Comparison of ENCODE assay signal across 19 cellular contexts in genomic region chr15:29669823-29670222, GRCh38.
DNase-seq lines count a peak whose midpoint lies in the region; ATAC-seq and TF ChIP-seq lines count a peak whose summit lies in the region.
"Had no signal": no experiment of that assay in that cellular context is flagged by ENCODE, and none has a peak within 500 bp of the region (broad histone marks: within the 10 kb centered on the region; RNA-seq: fewer than 3 reads in every experiment).

No MANE protein-coding gene starts in this region.

- no peak overlapping the region for H3K4me3 Mint-ChIP-seq in CD4-positive, alpha-beta T cell
- H3K4me3 Mint-ChIP-seq: activated CD4-positive, alpha-beta memory T cell treated with anti-CD3 and anti-CD28 coated beads, Interleukin-2, amount 10 ng/mL, durations not matched to agents 7 days and 5 days; activated T-helper 1 cell treated with anti-CD3 and anti-CD28 coated beads, Interleukin-12 subunit alpha, Interleukin-12 subunit beta, Interleukin-2, Interleukin-4 antibody, amounts not matched to agents 30 ng/mL and 10 ng/mL and 1 ng/mL, durations not matched to agents 14 hours and 24 hours and 36 hours had no signal

- no peaks in the 10 kb centered on the region for H3K9me3 ChIP-seq in osteoblast (ENCODE audit: low read depth, low read length)
- no peaks in the 10 kb centered on the region for H3K9me3 ChIP-seq in CD4-positive, alpha-beta T cell (ENCODE audit: control insufficient read depth, low read length)
- H3K9me3 ChIP-seq: BE2C, sigmoid colon, transverse colon had no signal

- H3K27ac ChIP-seq in epithelial cell of prostate, result peak overlapping the region; percentile 29
- H3K27ac ChIP-seq in osteoblast (ENCODE audit: low read depth, low read length), result peak overlapping the region; percentile 96
- H3K27ac ChIP-seq in CD4-positive, alpha-beta T cell (ENCODE audit: low read depth, low read length), result no peak overlapping the region
- H3K27ac ChIP-seq: KMS-11, sigmoid colon had no signal

- H3K27me3 Mint-ChIP-seq in CD4-positive, alpha-beta T cell, result peaks cover 61% of the 10 kb centered on the region

- no peak overlapping the region for H3K4me3 ChIP-seq in osteoblast (ENCODE audit: insufficient read depth, low read length)
- H3K4me3 ChIP-seq: lung, sigmoid colon, transverse colon had no signal

- POLR2A ChIA-PET in CD4-positive, alpha-beta T cell (lab: Charles Lee), result no interaction called here

- CTCF ChIA-PET in CD4-positive, alpha-beta T cell (lab: Charles Lee), result no interaction called here

- peak overlapping the region; percentile 77 for H3K4me2 ChIP-seq in osteoblast (ENCODE audit: insufficient read depth, low read length)
- H3K4me2 ChIP-seq: KMS-11 had no signal

- H3K4me1 ChIP-seq in osteoblast (ENCODE audit: insufficient read depth, low read length), result peaks cover 28% of the 10 kb centered on the region
- H3K4me1 ChIP-seq: BE2C had no signal

- H4K20me1 ChIP-seq in osteoblast (ENCODE audit: insufficient read depth, low read length), result no peaks in the 10 kb centered on the region

- intact Hi-C loops in CD4-positive, alpha-beta T cell (cut with DNase I, micrococcal nuclease), result no loop called here

- no peak overlapping the region for H3K27ac Mint-ChIP-seq in CD4-positive, alpha-beta T cell
- H3K27ac Mint-ChIP-seq: activated CD4-positive, alpha-beta memory T cell treated with anti-CD3 and anti-CD28 coated beads, Interleukin-2, amount 10 ng/mL, durations not matched to agents 7 days and 5 days; activated T-helper 1 cell treated with anti-CD3 and anti-CD28 coated beads, Interleukin-12 subunit alpha, Interleukin-12 subunit beta, Interleukin-2, Interleukin-4 antibody, amounts not matched to agents 30 ng/mL and 10 ng/mL and 1 ng/mL, durations not matched to agents 14 hours and 24 hours and 36 hours had no signal

- peaks cover 8% of the 10 kb centered on the region for H3K27me3 ChIP-seq in osteoblast (ENCODE audit: insufficient read depth, low read length)
- H3K27me3 ChIP-seq in CD4-positive, alpha-beta T cell (ENCODE audit: control insufficient read depth, insufficient read depth, low read length), result peaks cover 16% of the 10 kb centered on the region
- H3K27me3 ChIP-seq: BE2C had no signal

- H3K36me3 ChIP-seq in osteoblast (ENCODE audit: insufficient read depth, low read length), result no peaks in the 10 kb centered on the region
- H3K36me3 ChIP-seq: BE2C, sigmoid colon, transverse colon had no signal

- no peak for TF ChIP-seq CTCF in osteoblast (IDR thresholded peaks at IDR 0.05; ENCODE audit: extremely low read depth, low read depth, low read length)
- TF ChIP-seq CTCF in CD4-positive, alpha-beta T cell (IDR thresholded peaks at IDR 0.05), result no peak

- H3K9me3 Mint-ChIP-seq in CD4-positive, alpha-beta T cell, result no peaks in the 10 kb centered on the region
- H3K9me3 Mint-ChIP-seq: activated CD4-positive, alpha-beta memory T cell treated with anti-CD3 and anti-CD28 coated beads, Interleukin-2, amount 10 ng/mL, durations not matched to agents 7 days and 5 days; activated T-helper 1 cell treated with anti-CD3 and anti-CD28 coated beads, Interleukin-12 subunit alpha, Interleukin-12 subunit beta, Interleukin-2, Interleukin-4 antibody, amounts not matched to agents 30 ng/mL and 10 ng/mL and 1 ng/mL, durations not matched to agents 14 hours and 24 hours and 36 hours had no signal

- ATAC-seq in CD4-positive, alpha-beta T cell (ENCODE audit: poor library complexity), result no peak

- H2AFZ ChIP-seq in osteoblast (ENCODE audit: low read length), result no peak overlapping the region

- H3K36me3 Mint-ChIP-seq in CD4-positive, alpha-beta T cell (ENCODE audit: low read depth), result no peaks in the 10 kb centered on the region

- peak; percentile 77 for DNase-seq in EH (ENCODE audit: low read depth)
- peak; percentile 19 for DNase-seq in RKO (ENCODE audit: low spot score)
- no peak for DNase-seq in epithelial cell of prostate (ENCODE audit: low read depth, low spot score)
- no peak for DNase-seq in osteoblast (ENCODE audit: insufficient read length, low spot score, missing footprints)
- no peak for DNase-seq in NCI-H345 (lab: John Stamatoyannopoulos, UW)
- DNase-seq in NOMO-1 (lab: John Stamatoyannopoulos, UW; ENCODE audit: unreplicated experiment in 2 of 2), result no peak
- no peak for DNase-seq in germinal center (ENCODE audit: low spot score)
- DNase-seq in CD4-positive, alpha-beta T cell, result no peak
- DNase-seq: activated CD4-positive, alpha-beta memory T cell treated with anti-CD3 and anti-CD28 coated beads, Interleukin-2, amount 10 ng/mL, durations not matched to agents 7 days and 5 days; BE2C; dermis blood vessel endothelial cell; NCI-H1436 treated with DMSO at 0.1 percent for 48 hours; NCI-H446; sigmoid colon; stimulated activated CD4-positive, alpha-beta T cell treated with anti-CD3 and anti-CD28 coated beads, Interleukin-4, amount 100 ng/mL, for 24 hours; transverse colon had no signal

- no peaks in the 10 kb centered on the region for H3K4me1 Mint-ChIP-seq in CD4-positive, alpha-beta T cell (ENCODE audit: low read depth)
- H3K4me1 Mint-ChIP-seq: activated CD4-positive, alpha-beta memory T cell treated with anti-CD3 and anti-CD28 coated beads, Interleukin-2, amount 10 ng/mL, durations not matched to agents 7 days and 5 days had no signal

- no peaks in the 10 kb centered on the region for H3K79me2 ChIP-seq in osteoblast (ENCODE audit: insufficient read depth, low read length)

Comparison
In these comparisons a context has a peak if more than half of its experiments do, and no peak if none do; other contexts are left out.
1. DNase-seq: peak in EH (single experiment) and RKO (single experiment); none in epithelial cell of prostate (single experiment), osteoblast (single experiment), NCI-H345 (single experiment), NOMO-1 (0 of 2), germinal center (single experiment) and CD4-positive, alpha-beta T cell (0 of 10).